In genomic region chr5:91307023-91307422, GRCh38 we compare ENCODE assay signal across 16 cellular contexts.
A peak's percentile ranks its signal among the peaks of the same experiment; 100 is the strongest.
DNase-seq lines count a peak whose midpoint lies in the region; ATAC-seq, FAIRE-seq and TF ChIP-seq lines count a peak whose summit lies in the region.
"Had no signal": no experiment of that assay in that cellular context is flagged by ENCODE, and none has a peak within 500 bp of the region (broad histone marks: within the 10 kb centered on the region; RNA-seq: fewer than 3 reads in every experiment).

No MANE protein-coding gene starts in this region.

- H3K27ac ChIP-seq in breast epithelium (peak overlapping the region in 1 of 2 donors; percentile 14), neutrophil (peak overlapping the region; percentile 98), uterus (peak overlapping the region; percentile 13 to 28)
- H3K27ac ChIP-seq: 22Rv1 had no signal

- no peaks in the 10 kb centered on the region for H3K36me3 Mint-ChIP-seq in MCF 10A (ENCODE audit: insufficient read depth, unreplicated experiment)
- H3K36me3 Mint-ChIP-seq: mesothelial cell of epicardium had no signal

- TF ChIP-seq CTCF in MCF 10A (IDR thresholded peaks at IDR 0.05; ENCODE audit: unreplicated experiment) (no peak), breast epithelium (IDR thresholded peaks at IDR 0.05) (no peak), fibroblast of pulmonary artery (IDR thresholded peaks at IDR 0.05; ENCODE audit: low read length, missing control alignments) (no peak), neutrophil (IDR thresholded peaks at IDR 0.05) (no peak), uterus (IDR thresholded peaks at IDR 0.05) (no peak)

- H3K36me3 ChIP-seq in breast epithelium (no peaks in the 10 kb centered on the region), neutrophil (peaks cover 94% of the 10 kb centered on the region), uterus (no peaks in the 10 kb centered on the region)

- FAIRE-seq in frontal cortex (lab: Jason Lieb, UNC), result no peak

- no peaks in the 10 kb centered on the region for H3K27me3 Mint-ChIP-seq in MCF 10A (ENCODE audit: insufficient read depth, unreplicated experiment)
- H3K27me3 Mint-ChIP-seq: activated naive CD8-positive, alpha-beta T cell treated with anti-CD3 and anti-CD28 coated beads for 36 hours had no signal

- ATAC-seq in left lobe of liver, result no peak
- ATAC-seq: activated CD4-positive, CD25-positive, alpha-beta regulatory T cell treated with anti-CD3 and anti-CD28 coated beads, Interleukin-2, amount 50 U/mL, for 24 hours; stimulated activated naive CD8-positive, alpha-beta T cell treated with anti-CD3 and anti-CD28 coated beads, Interleukin-15, Interleukin-2, amounts not matched to agents 100 U/mL and 50 U/mL, for 24 hours had no signal

- POLR2A ChIA-PET in MCF 10A (lab: Yijun Ruan, JAX), result interaction anchor here (0.7 to 2.2 kb wide), 7 partner anchors 10 to 1046 kb away, joined by 3 to 14 read pairs (median 7); partner anchors contain the start of gene ARRDC3

- no peak overlapping the region for H3K4me3 ChIP-seq in breast epithelium
- H3K4me3 ChIP-seq in fibroblast of pulmonary artery (replicated peaks; ENCODE audit: low read depth, low read length), result no peak overlapping the region
- peak overlapping the region in 1 of 2 experiments; percentile 84 for H3K4me3 ChIP-seq in neutrophil (ENCODE audit: low read depth in 1 of 2, low read length in 1 of 2)
- no peak overlapping the region for H3K4me3 ChIP-seq in uterus

- TF ChIP-seq POLR2A in breast epithelium (IDR thresholded peaks at IDR 0.05), result no peak
- TF ChIP-seq POLR2A in uterus (IDR thresholded peaks at IDR 0.05), result no peak

- no peaks in the 10 kb centered on the region for H3K27me3 ChIP-seq in breast epithelium
- H3K27me3 ChIP-seq in neutrophil, result no peaks in the 10 kb centered on the region
- H3K27me3 ChIP-seq in uterus, result no peaks in the 10 kb centered on the region

- peak overlapping the region; percentile 45 for H3K4me3 Mint-ChIP-seq in MCF 10A (ENCODE audit: unreplicated experiment)
- H3K4me3 Mint-ChIP-seq: activated naive CD8-positive, alpha-beta T cell treated with anti-CD3 and anti-CD28 coated beads for 36 hours; mesothelial cell of epicardium had no signal

- DNase-seq in MCF 10A (ENCODE audit: unreplicated experiment) (peak; percentile 82), breast epithelium (ENCODE audit: low spot score in 2 of 2) (no peak), fibroblast of pulmonary artery (ENCODE audit: low read depth) (peak; percentile 96), uterus (peak; percentile 69 to 76), left lobe of liver (ENCODE audit: low spot score) (no peak), LoVo (ENCODE audit: low spot score) (no peak), frontal cortex (ENCODE audit: low spot score in 2 of 2) (no peak)
- DNase-seq: activated naive CD8-positive, alpha-beta T cell treated with anti-CD3 and anti-CD28 coated beads for 36 hours; COR-L47; NCI-H2081; NCI-H748 treated with DMSO at 0.1 percent for 48 hours; stimulated activated naive CD8-positive, alpha-beta T cell treated with anti-CD3 and anti-CD28 coated beads, Interleukin-15, Interleukin-2, amounts not matched to agents 100 U/mL and 50 U/mL, for 24 hours had no signal

- CTCF ChIA-PET in MCF 10A (lab: Yijun Ruan, JAX), result interaction anchor here (0.9 to 1.7 kb wide), 2 partner anchors 10 to 88 kb away, joined by 4 read pairs; no protein-coding TSS in a partner anchor

- H3K4me1 Mint-ChIP-seq in MCF 10A (ENCODE audit: insufficient read depth, unreplicated experiment), result peaks cover 32% of the 10 kb centered on the region

- peak overlapping the region; percentile 96 for H3K27ac Mint-ChIP-seq in MCF 10A (ENCODE audit: low read depth, unreplicated experiment)
- H3K27ac Mint-ChIP-seq: activated naive CD8-positive, alpha-beta T cell treated with anti-CD3 and anti-CD28 coated beads for 36 hours; mesothelial cell of epicardium had no signal

- intact Hi-C loops in MCF 10A (cut with micrococcal nuclease), result no loop called here
- intact Hi-C loops in breast epithelium (cut with DNase I; ENCODE audit: low total_unique reads), result no loop called here
- intact Hi-C loops in uterus (cut with DNase I; ENCODE audit: low total_unique reads), result no loop called here

- H3K9me3 Mint-ChIP-seq in MCF 10A (ENCODE audit: unreplicated experiment), result peaks cover 7% of the 10 kb centered on the region
- H3K9me3 Mint-ChIP-seq: mesothelial cell of epicardium had no signal

- peaks cover 0 to 1% of the 10 kb centered on the region in 2 donors for H3K4me1 ChIP-seq in breast epithelium
- H3K4me1 ChIP-seq in neutrophil (ENCODE audit: control insufficient read depth in 1 of 2, insufficient read depth in 1 of 2, low read depth in 1 of 2, low read length in 1 of 2), result peaks cover 81 to 96% of the 10 kb centered on the region in 2 experiments
- H3K4me1 ChIP-seq in uterus, result no peaks in the 10 kb centered on the region

- BruUV-seq in MCF 10A (replicated peaks; lab: Mats Ljungman, UMichigan), result no TSS peak

- H3K9me3 ChIP-seq in breast epithelium (no peaks in the 10 kb centered on the region), neutrophil (no peaks in the 10 kb centered on the region), uterus (no peaks in the 10 kb centered on the region)

Comparison
In these comparisons a context has a peak if more than half of its experiments do, and no peak if none do; other contexts are left out.
1. DNase-seq: peak in MCF 10A (single experiment), fibroblast of pulmonary artery (single experiment) and uterus (2 of 2); none in breast epithelium (0 of 2), left lobe of liver (single experiment), LoVo (single experiment) and frontal cortex (0 of 2).